ENCODE assay signal across 10 cellular contexts in genomic region chr2:151862688-151863087, GRCh38. TPM values are rescaled to one million over a fixed set of nuclear protein-coding genes. Genes with fewer than 3 reads are reported as not detected.
A peak's percentile ranks its signal among the peaks of the same experiment; 100 is the strongest.
DNase-seq lines count a peak whose midpoint lies in the region; ATAC-seq and TF ChIP-seq lines count a peak whose summit lies in the region.
"Had no signal": no experiment of that assay in that cellular context is flagged by ENCODE, and none has a peak within 500 bp of the region (broad histone marks: within the 10 kb centered on the region; RNA-seq: fewer than 3 reads in every experiment).

No MANE protein-coding gene starts in this region.

- ATAC-seq in GM19372 (IDR thresholded peaks at IDR 0.05; ENCODE audit: low read depth, unreplicated experiment): peak; percentile 99
- peak; percentile 99 for ATAC-seq in HG02885 (IDR thresholded peaks at IDR 0.05; ENCODE audit: poor library complexity, unreplicated experiment)
- no peak for ATAC-seq in activated CD8-positive, alpha-beta T cell treated with anti-CD3 and anti-CD28 coated beads, Interleukin-2, amount 10 ng/mL, durations not matched to agents 7 days and 5 days

- CTCF ChIA-PET in activated CD8-positive, alpha-beta T cell treated with anti-CD3 and anti-CD28 coated beads, Interleukin-2, amount 10 ng/mL, durations not matched to agents 7 days and 5 days (lab: Charles Lee): no interaction called here
- CTCF ChIA-PET in activated CD4-positive, alpha-beta memory T cell treated with anti-CD3 and anti-CD28 coated beads, Interleukin-2, amount 10 ng/mL, durations not matched to agents 7 days and 5 days (lab: Charles Lee): interaction anchor here (0.6 to 1.3 kb wide), 2 partner anchors 162 to 1110 kb away, joined by 3 to 4 read pairs; no protein-coding TSS in a partner anchor

- H3K36me3 Mint-ChIP-seq in chondrocyte (ENCODE audit: low read depth): no peaks in the 10 kb centered on the region
- no peaks in the 10 kb centered on the region for H3K36me3 Mint-ChIP-seq in activated CD8-positive, alpha-beta T cell treated with anti-CD3 and anti-CD28 coated beads, Interleukin-2, amount 10 ng/mL, durations not matched to agents 7 days and 5 days (ENCODE audit: low read depth)
- H3K36me3 Mint-ChIP-seq in activated CD4-positive, alpha-beta memory T cell treated with anti-CD3 and anti-CD28 coated beads, Interleukin-2, amount 10 ng/mL, durations not matched to agents 7 days and 5 days (ENCODE audit: low read depth): no peaks in the 10 kb centered on the region

- H3K9me3 Mint-ChIP-seq in chondrocyte (ENCODE audit: low read depth): no peaks in the 10 kb centered on the region
- H3K9me3 Mint-ChIP-seq in activated CD8-positive, alpha-beta T cell treated with anti-CD3 and anti-CD28 coated beads, Interleukin-2, amount 10 ng/mL, durations not matched to agents 7 days and 5 days (ENCODE audit: insufficient read depth): no peaks in the 10 kb centered on the region
- no peaks in the 10 kb centered on the region for H3K9me3 Mint-ChIP-seq in activated CD4-positive, alpha-beta memory T cell treated with anti-CD3 and anti-CD28 coated beads, Interleukin-2, amount 10 ng/mL, durations not matched to agents 7 days and 5 days

- POLR2A ChIA-PET in activated CD8-positive, alpha-beta T cell treated with anti-CD3 and anti-CD28 coated beads, Interleukin-2, amount 10 ng/mL, durations not matched to agents 7 days and 5 days (lab: Charles Lee): no interaction called here
- POLR2A ChIA-PET in activated CD4-positive, alpha-beta memory T cell treated with anti-CD3 and anti-CD28 coated beads, Interleukin-2, amount 10 ng/mL, durations not matched to agents 7 days and 5 days (lab: Charles Lee): no interaction called here

- no peak overlapping the region for H3K4me3 Mint-ChIP-seq in chondrocyte (ENCODE audit: unreplicated experiment)
- no peak overlapping the region for H3K4me3 Mint-ChIP-seq in activated CD8-positive, alpha-beta T cell treated with anti-CD3 and anti-CD28 coated beads, Interleukin-2, amount 10 ng/mL, durations not matched to agents 7 days and 5 days
- H3K4me3 Mint-ChIP-seq in activated CD4-positive, alpha-beta memory T cell treated with anti-CD3 and anti-CD28 coated beads, Interleukin-2, amount 10 ng/mL, durations not matched to agents 7 days and 5 days: no peak overlapping the region

- H3K27me3 Mint-ChIP-seq in chondrocyte (ENCODE audit: low read depth): peaks cover 3% of the 10 kb centered on the region
- H3K27me3 Mint-ChIP-seq in activated CD8-positive, alpha-beta T cell treated with anti-CD3 and anti-CD28 coated beads, Interleukin-2, amount 10 ng/mL, durations not matched to agents 7 days and 5 days (ENCODE audit: low read depth): no peaks in the 10 kb centered on the region
- peaks cover 11% of the 10 kb centered on the region for H3K27me3 Mint-ChIP-seq in activated CD4-positive, alpha-beta memory T cell treated with anti-CD3 and anti-CD28 coated beads, Interleukin-2, amount 10 ng/mL, durations not matched to agents 7 days and 5 days

- H3K27ac Mint-ChIP-seq in chondrocyte (ENCODE audit: unreplicated experiment): no peak overlapping the region
- H3K27ac Mint-ChIP-seq in activated CD8-positive, alpha-beta T cell treated with anti-CD3 and anti-CD28 coated beads, Interleukin-2, amount 10 ng/mL, durations not matched to agents 7 days and 5 days: no peak overlapping the region
- H3K27ac Mint-ChIP-seq in activated CD4-positive, alpha-beta memory T cell treated with anti-CD3 and anti-CD28 coated beads, Interleukin-2, amount 10 ng/mL, durations not matched to agents 7 days and 5 days: no peak overlapping the region

- peaks cover 17% of the 10 kb centered on the region for H3K4me1 Mint-ChIP-seq in chondrocyte (ENCODE audit: low read depth)
- no peaks in the 10 kb centered on the region for H3K4me1 Mint-ChIP-seq in activated CD8-positive, alpha-beta T cell treated with anti-CD3 and anti-CD28 coated beads, Interleukin-2, amount 10 ng/mL, durations not matched to agents 7 days and 5 days (ENCODE audit: low read depth)
- no peaks in the 10 kb centered on the region for H3K4me1 Mint-ChIP-seq in activated CD4-positive, alpha-beta memory T cell treated with anti-CD3 and anti-CD28 coated beads, Interleukin-2, amount 10 ng/mL, durations not matched to agents 7 days and 5 days

- DNase-seq in GM10266 (ENCODE audit: extremely low spot score) (peak; percentile 60), NCI-H187 treated with DMSO at 0.1 percent for 48 hours (lab: John Stamatoyannopoulos, UW) (peak; percentile 74), chondrocyte (ENCODE audit: low spot score) (no peak), NCI-H2081 (lab: John Stamatoyannopoulos, UW) (no peak)
- no peak for DNase-seq in activated CD8-positive, alpha-beta T cell treated with anti-CD3 and anti-CD28 coated beads, Interleukin-2, amount 10 ng/mL, durations not matched to agents 7 days and 5 days
- no peak for DNase-seq in activated CD4-positive, alpha-beta memory T cell treated with anti-CD3 and anti-CD28 coated beads, Interleukin-2, amount 10 ng/mL, durations not matched to agents 7 days and 5 days
- DNase-seq: activated CD4-positive, alpha-beta T cell treated with anti-CD3 and anti-CD28 coated beads for 4 hours; Peyer's patch had no signal

- TF ChIP-seq CTCF in GM10266 (IDR thresholded peaks at IDR 0.05; ENCODE audit: control insufficient read depth, insufficient read depth, low read depth, missing control alignments): no peak
- no peak for TF ChIP-seq CTCF in chondrocyte (IDR thresholded peaks at IDR 0.05)

RNA-seq across cellular contexts. Expression of gene ARL5A, which starts 34.5 kb away (rescaled TPM):
- 39.8 to 58.2 TPM (median 42.2 TPM) in 3 replicates for total RNA-seq in chondrocyte
- total RNA-seq in activated CD8-positive, alpha-beta T cell treated with anti-CD3 and anti-CD28 coated beads, Interleukin-2, amount 10 ng/mL, durations not matched to agents 7 days and 5 days: 10 to 100 TPM; 54.5 to 54.9 TPM
- 10 to 100 TPM; 50.6 to 52.7 TPM for total RNA-seq in activated CD4-positive, alpha-beta memory T cell treated with anti-CD3 and anti-CD28 coated beads, Interleukin-2, amount 10 ng/mL, durations not matched to agents 7 days and 5 days

Comparison
In these comparisons a context has a peak if more than half of its experiments do, and no peak if none do; other contexts are left out.
1. DNase-seq: peak in GM10266 (single experiment) and NCI-H187 treated with DMSO at 0.1 percent for 48 hours (single experiment); none in chondrocyte (single experiment), NCI-H2081 (0 of 2), activated CD8-positive, alpha-beta T cell treated with anti-CD3 and anti-CD28 coated beads, Interleukin-2, amount 10 ng/mL, durations not matched to agents 7 days and 5 days (single experiment) and activated CD4-positive, alpha-beta memory T cell treated with anti-CD3 and anti-CD28 coated beads, Interleukin-2, amount 10 ng/mL, durations not matched to agents 7 days and 5 days (single experiment).